Comparison of ENCODE assay signal across 20 cellular contexts in the genomic region with DNA sequence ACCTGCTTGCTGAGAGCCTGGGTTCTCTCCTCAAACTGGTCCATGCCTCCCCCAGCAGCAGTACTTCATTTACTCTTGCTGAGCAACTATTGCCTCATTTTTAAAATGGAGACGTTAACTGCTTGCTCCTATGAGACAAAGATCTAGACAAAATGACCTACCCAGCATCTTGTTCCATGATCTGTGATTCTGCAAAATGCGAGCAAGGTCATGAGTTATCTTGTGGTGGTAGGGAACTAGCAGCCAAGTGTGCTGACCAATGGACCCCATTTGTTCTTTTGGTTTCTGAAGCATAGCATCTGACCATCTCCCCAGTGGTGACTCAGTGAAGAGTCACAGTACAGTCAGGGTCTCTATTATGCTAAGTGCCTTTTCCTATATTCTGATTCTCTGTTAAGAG. TPM values are rescaled to one million over a fixed set of nuclear protein-coding genes. Genes with fewer than 3 reads are reported as not detected.
A peak's percentile ranks its signal among the peaks of the same experiment; 100 is the strongest.
DNase-seq lines count a peak whose midpoint lies in the region; ATAC-seq, FAIRE-seq and TF ChIP-seq lines count a peak whose summit lies in the region.
"Had no signal": no experiment of that assay in that cellular context is flagged by ENCODE, and none has a peak within 500 bp of the region (broad histone marks: within the 10 kb centered on the region; RNA-seq: fewer than 3 reads in every experiment).

No MANE protein-coding gene starts in this region.

- no peaks in the 10 kb centered on the region for H3K36me3 Mint-ChIP-seq in T-cell
- H3K36me3 Mint-ChIP-seq: activated CD4-positive, alpha-beta memory T cell treated with anti-CD3 and anti-CD28 coated beads for 36 hours had no signal

- no peak for FAIRE-seq in bronchial epithelial cell (lab: Jason Lieb, UNC)
- FAIRE-seq: urothelium cell line had no signal

- H3K36me3 ChIP-seq in bronchial epithelial cell (ENCODE audit: control insufficient read depth, insufficient read depth, low read length) (no peaks in the 10 kb centered on the region), lung (ENCODE audit: control insufficient read depth in 2 of 2, insufficient read depth in 2 of 2, low read length in 2 of 2) (no peaks in the 10 kb centered on the region)

- peaks cover 0 to 3% of the 10 kb centered on the region in 2 donors for H3K4me1 ChIP-seq in lung (ENCODE audit: control insufficient read depth in 2 of 2, insufficient read depth in 2 of 2, low read length in 2 of 2)

- H3K9me3 Mint-ChIP-seq in T-cell = peaks cover 0 to 5% (median 4%) of the 10 kb centered on the region in 3 donors
- H3K9me3 Mint-ChIP-seq: activated T-helper 1 cell treated with anti-CD3 and anti-CD28 coated beads, Interleukin-12 subunit alpha, Interleukin-12 subunit beta, Interleukin-2, Interleukin-4 antibody, amounts not matched to agents 30 ng/mL and 10 ng/mL and 1 ng/mL, durations not matched to agents 14 hours and 24 hours and 36 hours; dendritic cell treated with granulocyte-macrophage colony-stimulating factor and Interleukin-4, amounts not matched to agents 40 ng/mL and 50 ng/mL, for 4 days had no signal

- POLR2A ChIA-PET in T-cell (lab: Charles Lee) = no interaction called here

- no peaks in the 10 kb centered on the region for H3K4me1 Mint-ChIP-seq in T-cell

- H3K9me3 ChIP-seq in lung (ENCODE audit: control insufficient read depth in 2 of 2, insufficient read depth in 1 of 2, low read length in 1 of 2) = peaks cover 0 to 3% of the 10 kb centered on the region in 2 donors

- no peak overlapping the region for H3K27ac Mint-ChIP-seq in T-cell
- H3K27ac Mint-ChIP-seq: activated CD4-positive, alpha-beta memory T cell treated with anti-CD3 and anti-CD28 coated beads for 36 hours; activated T-helper 1 cell treated with anti-CD3 and anti-CD28 coated beads, Interleukin-12 subunit alpha, Interleukin-12 subunit beta, Interleukin-2, Interleukin-4 antibody, amounts not matched to agents 30 ng/mL and 10 ng/mL and 1 ng/mL, durations not matched to agents 14 hours and 24 hours and 36 hours; dendritic cell treated with granulocyte-macrophage colony-stimulating factor and Interleukin-4, amounts not matched to agents 40 ng/mL and 50 ng/mL, for 4 days; H9; stimulated activated naive CD8-positive, alpha-beta T cell treated with anti-CD3 and anti-CD28 coated beads, Interleukin-15, Interleukin-2, amounts not matched to agents 100 ng/mL and 50 ng/mL, for 24 hours had no signal

- CTCF ChIA-PET in T-cell (lab: Charles Lee) = no interaction called here

- DNase-seq in AG20443 (ENCODE audit: low spot score) = peak; percentile 63
- DNase-seq in M059J (ENCODE audit: low read depth) = peak; percentile 92
- DNase-seq in bronchial epithelial cell (ENCODE audit: low read depth) = peak; percentile 58
- no peak for DNase-seq in lung (ENCODE audit: low spot score)
- no peak for DNase-seq in NOMO-1 treated with dmso at 0.1 percent for 144 hours (lab: John Stamatoyannopoulos, UW; ENCODE audit: unreplicated experiment)
- DNase-seq in T-cell = no peak
- DNase-seq: activated CD4-positive, alpha-beta memory T cell treated with anti-CD3 and anti-CD28 coated beads for 36 hours; DMS 273 treated with DMSO at 0.1 percent for 48 hours; H9; NCI-H2081; nucleus accumbens; SIG-M5 had no signal

- peaks cover 0 to 4% of the 10 kb centered on the region in 2 donors for H3K27me3 Mint-ChIP-seq in T-cell
- H3K27me3 Mint-ChIP-seq: activated CD4-positive, alpha-beta memory T cell treated with anti-CD3 and anti-CD28 coated beads for 36 hours; dendritic cell treated with granulocyte-macrophage colony-stimulating factor and Interleukin-4, amounts not matched to agents 40 ng/mL and 50 ng/mL, for 4 days; stimulated activated naive CD8-positive, alpha-beta T cell treated with anti-CD3 and anti-CD28 coated beads, Interleukin-15, Interleukin-2, amounts not matched to agents 100 ng/mL and 50 ng/mL, for 24 hours had no signal

- no peak for TF ChIP-seq CTCF in bronchial epithelial cell (IDR thresholded peaks at IDR 0.05; ENCODE audit: insufficient read depth, low read length, severe bottlenecking)
- TF ChIP-seq CTCF in lung (IDR thresholded peaks at IDR 0.05; ENCODE audit: control extremely low read depth, extremely low read depth) = no peak

- H3K27ac ChIP-seq in lung (ENCODE audit: low read depth in 1 of 2, low read length in 1 of 2) = no peak overlapping the region
- H3K27ac ChIP-seq: HL-60 had no signal

- no peak overlapping the region for H3K4me3 Mint-ChIP-seq in T-cell
- H3K4me3 Mint-ChIP-seq: activated CD4-positive, alpha-beta memory T cell treated with anti-CD3 and anti-CD28 coated beads for 36 hours; activated T-helper 1 cell treated with anti-CD3 and anti-CD28 coated beads, Interleukin-12 subunit alpha, Interleukin-12 subunit beta, Interleukin-2, Interleukin-4 antibody, amounts not matched to agents 30 ng/mL and 10 ng/mL and 1 ng/mL, durations not matched to agents 14 hours and 24 hours and 36 hours; dendritic cell treated with granulocyte-macrophage colony-stimulating factor and Interleukin-4, amounts not matched to agents 40 ng/mL and 50 ng/mL, for 4 days; H9; stimulated activated naive CD8-positive, alpha-beta T cell treated with anti-CD3 and anti-CD28 coated beads, Interleukin-15, Interleukin-2, amounts not matched to agents 100 ng/mL and 50 ng/mL, for 24 hours had no signal

- ATAC-seq in lung (ENCODE audit: insufficient read depth, low FRiP score) (peak; percentile 36), HG03175 (IDR thresholded peaks at IDR 0.05; ENCODE audit: unreplicated experiment) (no peak), T-cell (replicated peaks in 1 of 4) (no peak), HG03521 (IDR thresholded peaks at IDR 0.05; ENCODE audit: unreplicated experiment) (no peak)

- no peak overlapping the region for H3K4me3 ChIP-seq in bronchial epithelial cell (ENCODE audit: low read depth, low read length)
- no peak overlapping the region for H3K4me3 ChIP-seq in lung
- H3K4me3 ChIP-seq: smooth muscle cell had no signal

- 79 to 92% methylated on average over 2 of the region's 2 CpGs for WGBS in lung, 2 donors

- H3K27me3 ChIP-seq in bronchial epithelial cell (ENCODE audit: control insufficient read depth, insufficient read depth, low read length) (no peaks in the 10 kb centered on the region), lung (ENCODE audit: control insufficient read depth, insufficient read depth) (no peaks in the 10 kb centered on the region)

RNA-seq across cellular contexts. Expression of gene TBX15, which starts 40.4 kb away (rescaled TPM):
- total RNA-seq in M059J (2014; rRNA removed; shearing (Covaris generic)) = 1.5 and 2.9 TPM in 2 replicates
- total RNA-seq in bronchial epithelial cell (not detected in 2 replicates), lung (under 1 TPM; 0.28 to 0.31 TPM), T-cell (under 1 TPM in 1 of 5 donors, not detected in 4; 0.12 TPM)
- under 1 TPM; 0.07 to 0.20 TPM for polyA plus RNA-seq in lung
- total RNA-seq: activated CD4-positive, alpha-beta memory T cell treated with anti-CD3 and anti-CD28 coated beads for 36 hours; activated T-helper 1 cell treated with anti-CD3 and anti-CD28 coated beads, Interleukin-12 subunit alpha, Interleukin-12 subunit beta, Interleukin-2, Interleukin-4 antibody, amounts not matched to agents 30 ng/mL and 10 ng/mL and 1 ng/mL, durations not matched to agents 14 hours and 24 hours and 36 hours had no signal

Comparison
In these comparisons a context has a peak if more than half of its experiments do, and no peak if none do; other contexts are left out.
1. DNase-seq: peak in AG20443 (single experiment), M059J (single experiment) and bronchial epithelial cell (single experiment); none in lung (single experiment), NOMO-1 treated with dmso at 0.1 percent for 144 hours (single experiment) and T-cell (0 of 34).